In genomic region chr5:103808464-103809106, GRCh38 we compare ENCODE assay signal across 8 cellular contexts.
DNase-seq lines count a peak whose midpoint lies in the region; ATAC-seq and TF ChIP-seq lines count a peak whose summit lies in the region.

No MANE protein-coding gene starts in this region.

- no peaks in the 10 kb centered on the region for H3K27me3 ChIP-seq in body of pancreas

- DNase-seq in COR-L47 (lab: John Stamatoyannopoulos, UW) (peak; percentile 50), NCI-H524 treated with DMSO at 0.1 percent for 48 hours (lab: John Stamatoyannopoulos, UW) (peak; percentile 39), body of pancreas (peak; percentile 41 to 59 (median 49)), left kidney (ENCODE audit: low read depth, low spot score) (peak; percentile 79)
- DNase-seq in activated CD8-positive, alpha-beta memory T cell treated with anti-CD3 and anti-CD28 coated beads, Interleukin-2, amount 50 U/mL, for 48 hours = no peak

- TF ChIP-seq POLR2A in body of pancreas (IDR thresholded peaks at IDR 0.05) = no peak

- no peak overlapping the region for H3K27ac ChIP-seq in body of pancreas

- H3K27me3 Mint-ChIP-seq in stimulated activated memory B cell treated with anti-CD40 and anti-IgM and Interleukin-4, amounts not matched to agents 10 μg/mL and 1 μg/mL and 100 μg/mL, for 72 hours = no peaks in the 10 kb centered on the region

- TF ChIP-seq CTCF in body of pancreas (IDR thresholded peaks at IDR 0.05) = peak; percentile 75 to 90 (median 84)

- H3K4me1 Mint-ChIP-seq in stimulated activated memory B cell treated with anti-CD40 and anti-IgM and Interleukin-4, amounts not matched to agents 10 μg/mL and 1 μg/mL and 100 μg/mL, for 72 hours = no peaks in the 10 kb centered on the region

- 15 to 17% methylated on average over 3 of the region's 3 CpGs for WGBS in body of pancreas, 2 donors

- H3K4me3 Mint-ChIP-seq in stimulated activated memory B cell treated with anti-CD40 and anti-IgM and Interleukin-4, amounts not matched to agents 10 μg/mL and 1 μg/mL and 100 μg/mL, for 72 hours = no peak overlapping the region

- H3K4me3 ChIP-seq in body of pancreas = no peak overlapping the region

- intact Hi-C loops in body of pancreas (cut with DNase I) = no loop called here

- H3K36me3 ChIP-seq in body of pancreas (replicated peaks in 1 of 2; ENCODE audit: insufficient read depth in 1 of 2, low read depth in 2 of 2) = no peaks in the 10 kb centered on the region

- no peaks in the 10 kb centered on the region for H3K9me3 ChIP-seq in body of pancreas

- no peaks in the 10 kb centered on the region for H3K9me3 Mint-ChIP-seq in stimulated activated memory B cell treated with anti-CD40 and anti-IgM and Interleukin-4, amounts not matched to agents 10 μg/mL and 1 μg/mL and 100 μg/mL, for 72 hours

- no peaks in the 10 kb centered on the region for H3K36me3 Mint-ChIP-seq in stimulated activated memory B cell treated with anti-CD40 and anti-IgM and Interleukin-4, amounts not matched to agents 10 μg/mL and 1 μg/mL and 100 μg/mL, for 72 hours

- no peak overlapping the region for H3K27ac Mint-ChIP-seq in stimulated activated memory B cell treated with anti-CD40 and anti-IgM and Interleukin-4, amounts not matched to agents 10 μg/mL and 1 μg/mL and 100 μg/mL, for 72 hours

- ATAC-seq in GM19397 (IDR thresholded peaks at IDR 0.05; ENCODE audit: unreplicated experiment) = peak; percentile 81
- peak; percentile 83 for ATAC-seq in HG03460 (IDR thresholded peaks at IDR 0.05; ENCODE audit: unreplicated experiment)
- ATAC-seq in body of pancreas = peak; percentile 90
- ATAC-seq in stimulated activated memory B cell treated with anti-CD40 and anti-IgM and Interleukin-4, amounts not matched to agents 10 μg/mL and 1 μg/mL and 100 μg/mL, for 72 hours = no peak

- no peaks in the 10 kb centered on the region for H3K4me1 ChIP-seq in body of pancreas
